In the genomic region with DNA sequence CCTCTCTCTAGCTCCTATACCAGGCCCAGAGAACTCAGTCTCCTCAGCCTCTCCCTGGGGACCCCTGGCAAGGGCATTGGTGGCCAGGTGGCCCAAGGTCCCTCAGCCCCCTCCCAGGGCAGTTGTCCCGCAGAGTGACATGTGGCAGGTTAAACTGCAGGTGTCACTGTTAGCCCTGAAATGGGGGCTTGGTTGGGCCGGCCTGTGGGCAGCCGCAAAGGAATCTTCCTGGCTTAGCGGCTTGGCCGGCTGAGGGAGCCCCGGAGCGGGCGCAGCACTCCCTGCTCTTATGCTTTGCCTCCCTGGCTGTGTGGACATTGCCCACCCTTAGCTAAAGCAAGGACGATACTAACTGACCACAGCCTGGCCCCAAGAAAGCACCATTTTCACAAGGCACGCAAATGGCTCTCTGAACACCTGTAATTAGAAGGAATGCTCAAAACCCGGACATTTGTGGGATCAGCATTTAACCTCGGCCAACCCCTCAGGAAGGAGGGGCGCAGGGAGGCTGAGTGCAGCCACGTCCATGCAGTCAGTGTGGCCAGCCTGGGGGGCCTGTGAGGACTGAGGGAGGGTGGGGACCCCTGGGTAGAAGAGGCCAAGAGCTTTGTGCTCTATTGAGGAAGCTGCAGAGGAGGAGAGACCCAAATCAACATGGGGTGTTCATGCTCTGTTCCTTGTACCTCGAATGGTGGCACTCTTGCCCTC, we compare ENCODE assay signal across 8 cellular contexts.
DNase-seq lines count a peak whose midpoint lies in the region; ATAC-seq, FAIRE-seq and TF ChIP-seq lines count a peak whose summit lies in the region.

No MANE protein-coding gene starts in this region.

- H3K79me2 ChIP-seq in neural cell (replicated peaks; ENCODE audit: insufficient read depth, low read length), result no peaks in the 10 kb centered on the region

- no peaks in the 10 kb centered on the region for H4K20me1 ChIP-seq in neural cell (ENCODE audit: insufficient read depth)

- no peak overlapping the region for H3K4me2 ChIP-seq in neural cell (ENCODE audit: low read length)

- H3K27ac ChIP-seq in neural cell (ENCODE audit: low read length), result no peak overlapping the region

- no peaks in the 10 kb centered on the region for H3K9me3 ChIP-seq in neural cell (ENCODE audit: low read length)

- peak; percentile 91 for TF ChIP-seq CTCF in neural cell (IDR thresholded peaks at IDR 0.05; ENCODE audit: poor library complexity, severe bottlenecking)

- H3K4me3 ChIP-seq in neural cell (ENCODE audit: low read length), result no peak overlapping the region

- peak; percentile 95 for TF ChIP-seq RAD21 in neural cell (conservative IDR thresholded peaks at IDR 0.05)

- ATAC-seq in GM19455 (IDR thresholded peaks at IDR 0.05; ENCODE audit: unreplicated experiment), result peak; percentile 67
- ATAC-seq in HG03025 (IDR thresholded peaks at IDR 0.05; ENCODE audit: low FRiP score, unreplicated experiment), result no peak

- H3K9ac ChIP-seq in neural cell (ENCODE audit: low read length), result no peak overlapping the region

- no peaks in the 10 kb centered on the region for H3K27me3 ChIP-seq in neural cell (ENCODE audit: insufficient read depth, low read depth, low read length)

- no peak overlapping the region for H2AFZ ChIP-seq in neural cell (ENCODE audit: low read depth, low read length)

- TF ChIP-seq EP300 in neural cell (conservative IDR thresholded peaks at IDR 0.05; ENCODE audit: poor library complexity, severe bottlenecking), result no peak

- DNase-seq in DMS53 treated with DMSO at 0.1 percent for 48 hours (lab: John Stamatoyannopoulos, UW; ENCODE audit: unreplicated experiment), result peak; percentile 46
- DNase-seq in HuH-7 (ENCODE audit: low spot score), result peak; percentile 75
- DNase-seq in SHP77 treated with DMSO at 0.1 percent for 48 hours (lab: John Stamatoyannopoulos, UW), result peak; percentile 24
- peak; percentile 87 for DNase-seq in ecto neural progenitor cell (ENCODE audit: low spot score)
- DNase-seq in frontal cortex (ENCODE audit: low spot score in 2 of 2), result no peak

- no peaks in the 10 kb centered on the region for H3K36me3 ChIP-seq in neural cell (ENCODE audit: insufficient read depth, low read length)

- FAIRE-seq in frontal cortex (lab: Jason Lieb, UNC), result no peak

- no peaks in the 10 kb centered on the region for H3K9me2 ChIP-seq in neural cell (ENCODE audit: insufficient read depth, low read length)

- H3F3A ChIP-seq in neural cell (ENCODE audit: insufficient read depth, low read length, poor library complexity, severe bottlenecking), result no peaks in the 10 kb centered on the region

TF ChIP-seq in neural cell, 6 proteins besides CTCF, POLR2A, EP300 and RAD21:
- TF ChIP-seq MXI1 (conservative IDR thresholded peaks at IDR 0.05; ENCODE audit: poor library complexity, severe bottlenecking) (no peak), SMC3 (conservative IDR thresholded peaks at IDR 0.05; ENCODE audit: poor library complexity) (peak; percentile 97)

Comparison
In these comparisons a context has a peak if more than half of its experiments do, and no peak if none do; other contexts are left out.
1. DNase-seq: peak in DMS53 treated with DMSO at 0.1 percent for 48 hours (single experiment), HuH-7 (single experiment), SHP77 treated with DMSO at 0.1 percent for 48 hours (single experiment) and ecto neural progenitor cell (single experiment); none in frontal cortex (0 of 2).